In genomic region chr3:10342781-10343180, GRCh38 we compare ENCODE assay signal across 23 cellular contexts. TPM values are rescaled to one million over a fixed set of nuclear protein-coding genes. Genes with fewer than 3 reads are reported as not detected.
"Had no signal": no experiment of that assay in that cellular context is flagged by ENCODE, and none has a peak within 500 bp of the region (broad histone marks: within the 10 kb centered on the region; RNA-seq: fewer than 3 reads in every experiment).

No MANE protein-coding gene starts in this region.

- DNase-seq: IMR-90, Karpas-422, KG1, MM.1S, NCI-H1092 treated with DMSO at 0.1 percent for 48 hours, NCI-H1436, NCI-H187, NCI-H2029, NCI-H2081 treated with DMSO at 0.1 percent for 48 hours, NCI-H2171, NCI-H226, NCI-H446, NCI-H510A, NCI-H524 treated with DMSO at 0.1 percent for 48 hours, NCI-H69, NCI-H774, RPMI8226, SHP77 treated with DMSO at 0.1 percent for 48 hours, SJCRH30 had no signal

- H3K4me1 ChIP-seq: SJCRH30 had no signal

- H3K36me3 ChIP-seq: SJCRH30 had no signal

- FAIRE-seq: HepG2, RCC 7860 had no signal

- H3K27ac ChIP-seq: SJCRH30 had no signal

- H3K9me3 ChIP-seq: SJCRH30 had no signal

- H3K4me3 ChIP-seq: SJCRH30 had no signal

- ATAC-seq: HepG2, SK-N-SH treated with all-trans-retinoic acid at 6 μM for 48 hours had no signal

RNA-seq across cellular contexts. Expression of gene GHRL, which starts 50.0 kb away (rescaled TPM):
- total RNA-seq: IMR-90, M059J, SJCRH30 had no signal
- polyA plus RNA-seq: HepG2 had no signal
